In genomic region chr1:1550591-1551432, GRCh38 we compare ENCODE assay signal across 8 cellular contexts. TPM values are rescaled to one million over a fixed set of nuclear protein-coding genes. Genes with fewer than 3 reads are reported as not detected.
DNase-seq lines count a peak whose midpoint lies in the region; ATAC-seq, FAIRE-seq and TF ChIP-seq lines count a peak whose summit lies in the region.

No MANE protein-coding gene starts in this region.

- H3K36me3 ChIP-seq in GM12878 (ENCODE audit: control insufficient read depth in 2 of 2, insufficient read depth in 2 of 2, low read length in 1 of 2): no peaks in the 10 kb centered on the region; a peak in 1 of 4 replicates
- peaks cover 0 to 4% of the 10 kb centered on the region in 2 experiments; a peak in 2 of 5 replicates for H3K36me3 ChIP-seq in HepG2 (replicated peaks in 1 of 2; ENCODE audit: control insufficient read depth in 1 of 2, insufficient read depth in 2 of 2, low read length in 2 of 2)

- no peak overlapping the region for H2AFZ ChIP-seq in GM12878 (ENCODE audit: control insufficient read depth, low read depth, low read length)
- no peak overlapping the region for H2AFZ ChIP-seq in HepG2 (ENCODE audit: low read length)

- intact Hi-C loops in GM12878 (cut with micrococcal nuclease; ENCODE audit: unreplicated experiment): no loop called here
- intact Hi-C loops in HepG2 (cut with micrococcal nuclease; ENCODE audit: unreplicated experiment): no loop called here

- no peak for DNase-seq in AG04449 (ENCODE audit: low read depth, low spot score)
- peak; percentile 55 for DNase-seq in HuH-7 (ENCODE audit: low spot score)
- DNase-seq in GM12878 (ENCODE audit: low read depth, low spot score): no peak
- peak; percentile 32 for DNase-seq in HepG2 (ENCODE audit: low spot score)
- no peak for DNase-seq in stimulated activated CD4-positive, alpha-beta T cell treated with anti-CD3 and anti-CD28 coated beads, Interleukin-4, amount 100 ng/mL, for 4 hours
- no peak for DNase-seq in activated CD4-positive, CD25-positive, alpha-beta regulatory T cell treated with anti-CD3 and anti-CD28 coated beads, Interleukin-2, amount 50 U/mL, for 72 hours

- TF ChIP-seq POLR2A in GM12878 (IDR thresholded peaks at IDR 0.05; ENCODE audit: low read depth, low read length) (no peak), HepG2 (IDR thresholded peaks at IDR 0.05; ENCODE audit: insufficient read depth in 1 of 2, low read depth in 2 of 2, low read length in 2 of 2) (no peak)

- no peak overlapping the region for H3K4me2 ChIP-seq in GM12878 (ENCODE audit: control insufficient read depth, insufficient read depth)
- H3K4me2 ChIP-seq in HepG2 (ENCODE audit: low read depth, low read length): no peak overlapping the region

- TF ChIP-seq CTCF in AG04449 (IDR thresholded peaks at IDR 0.05; ENCODE audit: insufficient read depth, low read length, missing control alignments) (peak; percentile 38), GM12878 (IDR thresholded peaks at IDR 0.05 in 2 of 3, conservative IDR thresholded peaks at IDR 0.05 in 1 of 3; ENCODE audit: control insufficient read depth in 2 of 3, extremely low read depth in 1 of 3, insufficient read depth in 1 of 3, low read depth in 3 of 3, low read length in 3 of 3) (peak; percentile 0 to 31 (median 14); a peak in 1 of 6 replicates), HepG2 (CRISPR knock-in tag; IDR thresholded peaks at IDR 0.05) (peak; percentile 39)

- H3K79me2 ChIP-seq in GM12878 (ENCODE audit: control insufficient read depth, insufficient read depth, low read length): no peaks in the 10 kb centered on the region
- no peaks in the 10 kb centered on the region for H3K79me2 ChIP-seq in HepG2 (ENCODE audit: insufficient read depth, low read length)

- H4K20me1 ChIP-seq in GM12878 (ENCODE audit: control insufficient read depth, insufficient read depth) (no peaks in the 10 kb centered on the region), HepG2 (ENCODE audit: insufficient read depth, low read length) (no peaks in the 10 kb centered on the region)

- no peak overlapping the region for H3K27ac ChIP-seq in GM12878 (ENCODE audit: control insufficient read depth, insufficient read depth)
- no peak overlapping the region for H3K27ac ChIP-seq in HepG2 (ENCODE audit: extremely low read length, insufficient read depth, low read length)

- BruUV-seq in GM12878 (replicated peaks; lab: Mats Ljungman, UMichigan) (no TSS peak), HepG2 (replicated peaks; lab: Mats Ljungman, UMichigan) (no TSS peak)

- in situ Hi-C loops in GM12878 (cut with MboI) (no loop called here), HepG2 (cut with HindIII; ENCODE audit: extremely low pct_ligation_motif_present, low pct_unique_long_range_greater_than_20kb) (no loop called here)

- TF ChIP-seq EP300 in GM12878 (IDR thresholded peaks at IDR 0.05; ENCODE audit: borderline replicate concordance in 1 of 2, control insufficient read depth in 1 of 2, low read depth in 2 of 2, low read length in 2 of 2) (no peak), HepG2 (IDR thresholded peaks at IDR 0.05; ENCODE audit: low read depth in 2 of 2, low read length in 2 of 2) (no peak), HepG2 (CRISPR knock-in tag; IDR thresholded peaks at IDR 0.05; ENCODE audit: borderline replicate concordance) (no peak)

- H3K4me3 ChIP-seq in AG04449 (ENCODE audit: low read depth, low read length) (no peak overlapping the region), GM12878 (no peak overlapping the region), HepG2 (replicated peaks in 1 of 3; ENCODE audit: insufficient read depth in 1 of 3, low read depth in 2 of 3, low read length in 3 of 3) (no peak overlapping the region)

- TF ChIP-seq RAD21 in GM12878 (IDR thresholded peaks at IDR 0.05; ENCODE audit: insufficient read depth, low read depth, low read length) (no peak), HepG2 (CRISPR knock-in tag; IDR thresholded peaks at IDR 0.05) (no peak)

- H3K4me1 ChIP-seq in GM12878 (ENCODE audit: control insufficient read depth, insufficient read depth, low read length) (no peaks in the 10 kb centered on the region), HepG2 (ENCODE audit: insufficient read depth, low read length) (0 out of 2 replicates have a peak, but pooled peaks cover 5% of the 10 kb centered on the region)

- H3K9ac ChIP-seq in GM12878 (ENCODE audit: control insufficient read depth, insufficient read depth, low read length) (no peak overlapping the region), HepG2 (ENCODE audit: insufficient read depth, low read depth, low read length) (no peak overlapping the region)

- CTCF ChIA-PET in AG04449 (lab: Yijun Ruan, JAX) (interaction anchor here (1.0 to 1.5 kb wide), 2 partner anchors 9 to 12 kb away, joined by 4 to 6 read pairs; no protein-coding TSS in a partner anchor), GM12878 (lab: Yijun Ruan, JAX) (no interaction called here), HepG2 (lab: Yijun Ruan, JAX; ENCODE audit: low intra/inter-chr PET ratio, low total read pairs) (no interaction called here)

- RAD21 ChIA-PET in GM12878 (lab: Charles Lee; ENCODE audit: unreplicated experiment): no interaction called here

- SMC1A ChIA-PET in GM12878 (lab: Charles Lee; ENCODE audit: uncharacterized antibody, unreplicated experiment): no interaction called here

- POLR2A ChIA-PET in AG04449 (lab: Yijun Ruan, JAX): no interaction called here
- POLR2A ChIA-PET in GM12878 (lab: Charles Lee): interaction anchor here (0.5 kb wide), 1 partner anchor 19 kb away, joined by 3 read pairs; no protein-coding TSS in a partner anchor
- POLR2A ChIA-PET in HepG2 (lab: Yijun Ruan, JAX): no interaction called here

- ATAC-seq in GM12878 (peak; percentile 73), HepG2 (peak; percentile 78), GM19395 (IDR thresholded peaks at IDR 0.05; ENCODE audit: unreplicated experiment) (no peak), GM19463 (IDR thresholded peaks at IDR 0.05; ENCODE audit: unreplicated experiment) (no peak)

- no peaks in the 10 kb centered on the region for H3K9me3 ChIP-seq in GM12878 (replicated peaks; ENCODE audit: control insufficient read depth, insufficient read depth, low read length)
- no peaks in the 10 kb centered on the region for H3K9me3 ChIP-seq in HepG2 (ENCODE audit: low read length)

- 83% methylated on average over 15 of the region's 15 CpGs for WGBS in GM12878 (ENCODE audit: insufficient coverage, insufficient replicate concordance, low lambda C conversion rate, missing lambda C conversion rate)
- WGBS in HepG2 (ENCODE audit: low lambda C conversion rate): 85% methylated on average over 5 of the region's 15 CpGs

- no peak for FAIRE-seq in GM12878 (lab: Jason Lieb, UNC)
- peak; percentile 26 for FAIRE-seq in HepG2 (lab: Jason Lieb, UNC)

- H3K27me3 ChIP-seq in GM12878 (replicated peaks in 1 of 2; ENCODE audit: control insufficient read depth in 2 of 2, insufficient read depth in 2 of 2, low read length in 1 of 2) (no peaks in the 10 kb centered on the region), HepG2 (ENCODE audit: control insufficient read depth in 1 of 2, insufficient read depth in 2 of 2, low read length in 2 of 2) (no peaks in the 10 kb centered on the region)

RNA-seq across cellular contexts. Expression of gene TMEM240, which starts 10.4 kb away (rescaled TPM):
- total RNA-seq in GM12878 (2013; cell fraction: nucleolus; rRNA removed): not detected in 2 replicates
- total RNA-seq in GM12878 (2014; rRNA removed) (0.17 TPM in 1 of 2 replicates, not detected in the other), GM12878 (2014; rRNA removed; fragmentation: Illumina TruSeq; extraction: Trizol) (not detected in 2 replicates), GM12878 (2021) (0.49 TPM in 1 of 2 replicates, not detected in the other), HepG2 (2016; rRNA removed; fragmentation: Illumina TruSeq; extraction: Trizol) (not detected in 2 replicates)
- polyA plus RNA-seq in GM12878 (2011; ENCODE audit: low read depth): not detected
- polyA plus RNA-seq in GM12878 (2011; rRNA removed) (not detected in 2 replicates), GM12878 (2014; fragmentation: Illumina TruSeq; extraction: Trizol) (not detected in 2 replicates), GM12878 (2014; fragmentation: Nextera tagmentation; extraction: Ambion mirVana) (not detected), GM12878 (2014; rRNA removed) (0.32 TPM in 1 of 2 replicates, not detected in the other), GM12878 (2016; fragmentation: Nextera tagmentation; extraction: Ambion mirVana) (not detected), HepG2 (2011; rRNA removed) (0.17 and 0.21 TPM in 2 replicates)
- polyA plus RNA-seq in GM12878 (2011; cell fraction: cytosol; rRNA removed): not detected in 2 replicates
- polyA plus RNA-seq in GM12878 (2011; cell fraction: nucleus; rRNA removed): 0.27 and 0.57 TPM in 2 replicates
- 0.21 TPM in 1 of 2 replicates, not detected in the other for polyA plus RNA-seq in GM12878 (2012)
- polyA minus RNA-seq in GM12878 (2011; rRNA and poly(A)+ RNA removed): not detected in 2 replicates
- polyA minus RNA-seq in GM12878 (2011; cell fraction: cytosol; rRNA and poly(A)+ RNA removed): not detected in 2 replicates
- not detected in 2 replicates for polyA minus RNA-seq in GM12878 (2011; cell fraction: nucleus; rRNA and poly(A)+ RNA removed)
- not detected in 2 replicates for total RNA-seq in HepG2 (2016; cell fraction: cytosol; rRNA removed; fragmentation: Illumina TruSeq; extraction: Trizol; ENCODE audit: low read depth)
- not detected in 2 replicates for total RNA-seq in HepG2 (2016; cell fraction: insoluble cytoplasmic fraction; rRNA removed; fragmentation: Illumina TruSeq; extraction: Trizol)
- total RNA-seq in HepG2 (2016; cell fraction: membrane; rRNA removed; fragmentation: Illumina TruSeq; extraction: Trizol): not detected in 2 replicates
- not detected in 2 replicates for total RNA-seq in HepG2 (2016; cell fraction: nucleus; rRNA removed; fragmentation: Illumina TruSeq; extraction: Trizol)
- 0.17 TPM in 1 of 2 replicates, not detected in the other for polyA plus RNA-seq in HepG2 (2011; cell fraction: cytosol; rRNA removed)
- polyA plus RNA-seq in HepG2 (2011; cell fraction: nucleus; rRNA removed): 3.9 and 4.5 TPM in 2 replicates
- polyA plus RNA-seq in HepG2 (2012): 0.58 and 1.1 TPM in 2 replicates
- not detected in 2 replicates for polyA plus RNA-seq in HepG2 (2016; cell fraction: cytosol; fragmentation: Illumina TruSeq; extraction: Trizol; ENCODE audit: low read depth)
- 0.34 TPM in 1 of 2 replicates, not detected in the other for polyA plus RNA-seq in HepG2 (2016; cell fraction: insoluble cytoplasmic fraction; fragmentation: Illumina TruSeq; extraction: Trizol; ENCODE audit: low read depth)
- not detected in 2 replicates for polyA plus RNA-seq in HepG2 (2016; cell fraction: membrane; fragmentation: Illumina TruSeq; extraction: Trizol; ENCODE audit: low read depth)
- 0.90 TPM in 1 of 2 replicates, not detected in the other for polyA plus RNA-seq in HepG2 (2016; cell fraction: nucleus; fragmentation: Illumina TruSeq; extraction: Trizol; ENCODE audit: insufficient read depth, low read depth)
- polyA minus RNA-seq in HepG2 (2011; rRNA and poly(A)+ RNA removed; ENCODE audit: low replicate concordance): not detected in 2 replicates
- polyA minus RNA-seq in HepG2 (2011; cell fraction: cytosol; rRNA and poly(A)+ RNA removed): not detected in 2 replicates
- polyA minus RNA-seq in HepG2 (2011; cell fraction: nucleus; rRNA and poly(A)+ RNA removed): not detected in 2 replicates

RNA-seq across cellular contexts. Expression of gene SSU72, which starts 23.9 kb away (rescaled TPM):
- 51.4 and 55.8 TPM in 2 replicates for total RNA-seq in GM12878 (2013; cell fraction: nucleolus; rRNA removed)
- 61.6 and 67.8 TPM in 2 replicates for total RNA-seq in GM12878 (2014; rRNA removed)
- 38.1 and 42.5 TPM in 2 replicates for total RNA-seq in GM12878 (2014; rRNA removed; fragmentation: Illumina TruSeq; extraction: Trizol)
- total RNA-seq in GM12878 (2021): 92.6 and 97.4 TPM in 2 replicates
- 38.3 TPM for polyA plus RNA-seq in GM12878 (2011; ENCODE audit: low read depth)
- polyA plus RNA-seq in GM12878 (2011; rRNA removed): 46.7 and 53.3 TPM in 2 replicates
- polyA plus RNA-seq in GM12878 (2011; cell fraction: cytosol; rRNA removed): 59.7 and 66.8 TPM in 2 replicates
- 63.3 and 72.6 TPM in 2 replicates for polyA plus RNA-seq in GM12878 (2011; cell fraction: nucleus; rRNA removed)
- polyA plus RNA-seq in GM12878 (2012): 73.2 and 74.8 TPM in 2 replicates
- 66.7 and 84.0 TPM in 2 replicates for polyA plus RNA-seq in GM12878 (2014; fragmentation: Illumina TruSeq; extraction: Trizol)
- 10 to 100 TPM; 28.6 to 60.5 TPM for polyA plus RNA-seq in GM12878 (2014; fragmentation: Nextera tagmentation; extraction: Ambion mirVana)
- 110 and 117 TPM in 2 replicates for polyA plus RNA-seq in GM12878 (2014; rRNA removed)
- polyA plus RNA-seq in GM12878 (2016; fragmentation: Nextera tagmentation; extraction: Ambion mirVana): 100 to 1,000 TPM in 1 of 2 experiments, 10 to 100 TPM in 1; 67.5 to 172 TPM
- polyA minus RNA-seq in GM12878 (2011; rRNA and poly(A)+ RNA removed): 32.8 and 47.5 TPM in 2 replicates
- 24.9 and 28.1 TPM in 2 replicates for polyA minus RNA-seq in GM12878 (2011; cell fraction: cytosol; rRNA and poly(A)+ RNA removed)
- polyA minus RNA-seq in GM12878 (2011; cell fraction: nucleus; rRNA and poly(A)+ RNA removed): 19.0 and 37.2 TPM in 2 replicates
- 63.5 and 67.1 TPM in 2 replicates for total RNA-seq in HepG2 (2016; rRNA removed; fragmentation: Illumina TruSeq; extraction: Trizol)
- 174 and 181 TPM in 2 replicates for total RNA-seq in HepG2 (2016; cell fraction: cytosol; rRNA removed; fragmentation: Illumina TruSeq; extraction: Trizol; ENCODE audit: low read depth)
- total RNA-seq in HepG2 (2016; cell fraction: insoluble cytoplasmic fraction; rRNA removed; fragmentation: Illumina TruSeq; extraction: Trizol): 55.4 and 71.0 TPM in 2 replicates
- total RNA-seq in HepG2 (2016; cell fraction: membrane; rRNA removed; fragmentation: Illumina TruSeq; extraction: Trizol): 205 and 206 TPM in 2 replicates
- total RNA-seq in HepG2 (2016; cell fraction: nucleus; rRNA removed; fragmentation: Illumina TruSeq; extraction: Trizol): 33.8 and 37.5 TPM in 2 replicates
- 41.7 and 42.8 TPM in 2 replicates for polyA plus RNA-seq in HepG2 (2011; rRNA removed)
- polyA plus RNA-seq in HepG2 (2011; cell fraction: cytosol; rRNA removed): 46.2 and 47.3 TPM in 2 replicates
- polyA plus RNA-seq in HepG2 (2011; cell fraction: nucleus; rRNA removed): 54.5 and 58.4 TPM in 2 replicates
- polyA plus RNA-seq in HepG2 (2012): 78.4 and 81.7 TPM in 2 replicates
- polyA plus RNA-seq in HepG2 (2016; cell fraction: cytosol; fragmentation: Illumina TruSeq; extraction: Trizol; ENCODE audit: low read depth): 402 and 408 TPM in 2 replicates
- 95.7 and 105 TPM in 2 replicates for polyA plus RNA-seq in HepG2 (2016; cell fraction: insoluble cytoplasmic fraction; fragmentation: Illumina TruSeq; extraction: Trizol; ENCODE audit: low read depth)
- polyA plus RNA-seq in HepG2 (2016; cell fraction: membrane; fragmentation: Illumina TruSeq; extraction: Trizol; ENCODE audit: low read depth): 348 and 359 TPM in 2 replicates
- polyA plus RNA-seq in HepG2 (2016; cell fraction: nucleus; fragmentation: Illumina TruSeq; extraction: Trizol; ENCODE audit: insufficient read depth, low read depth): 88.7 and 92.0 TPM in 2 replicates
- 60.1 and 74.5 TPM in 2 replicates for polyA minus RNA-seq in HepG2 (2011; rRNA and poly(A)+ RNA removed; ENCODE audit: low replicate concordance)
- polyA minus RNA-seq in HepG2 (2011; cell fraction: cytosol; rRNA and poly(A)+ RNA removed): 44.8 and 47.0 TPM in 2 replicates
- 35.7 and 37.5 TPM in 2 replicates for polyA minus RNA-seq in HepG2 (2011; cell fraction: nucleus; rRNA and poly(A)+ RNA removed)

RNA-seq across cellular contexts. Expression of gene ATAD3A, which starts 38.9 kb away (rescaled TPM):
- total RNA-seq in GM12878 (2013; cell fraction: nucleolus; rRNA removed): 13.0 and 24.6 TPM in 2 replicates
- total RNA-seq in GM12878 (2014; rRNA removed): 56.1 and 58.6 TPM in 2 replicates
- total RNA-seq in GM12878 (2014; rRNA removed; fragmentation: Illumina TruSeq; extraction: Trizol): 16.9 and 24.6 TPM in 2 replicates
- total RNA-seq in GM12878 (2021): 66.8 and 76.4 TPM in 2 replicates
- 5.4 TPM for polyA plus RNA-seq in GM12878 (2011; ENCODE audit: low read depth)
- polyA plus RNA-seq in GM12878 (2011; rRNA removed): 6.6 and 16.2 TPM in 2 replicates
- polyA plus RNA-seq in GM12878 (2011; cell fraction: cytosol; rRNA removed): 24.6 and 42.6 TPM in 2 replicates
- polyA plus RNA-seq in GM12878 (2011; cell fraction: nucleus; rRNA removed): 41.2 and 70.4 TPM in 2 replicates
- polyA plus RNA-seq in GM12878 (2012): 20.3 and 26.6 TPM in 2 replicates
- polyA plus RNA-seq in GM12878 (2014; fragmentation: Illumina TruSeq; extraction: Trizol): 0.95 and 9.0 TPM in 2 replicates
- polyA plus RNA-seq in GM12878 (2014; fragmentation: Nextera tagmentation; extraction: Ambion mirVana): 1 to 10 TPM in 1 of 2 experiments, under 1 TPM in 1; 0.05 to 1.3 TPM
- polyA plus RNA-seq in GM12878 (2014; rRNA removed): 53.3 and 69.0 TPM in 2 replicates
- 10 to 100 TPM; 84.4 to 93.5 TPM for polyA plus RNA-seq in GM12878 (2016; fragmentation: Nextera tagmentation; extraction: Ambion mirVana)
- polyA minus RNA-seq in GM12878 (2011; rRNA and poly(A)+ RNA removed): 9.5 and 26.3 TPM in 2 replicates
- polyA minus RNA-seq in GM12878 (2011; cell fraction: cytosol; rRNA and poly(A)+ RNA removed): 17.2 and 17.7 TPM in 2 replicates
- 8.9 and 14.9 TPM in 2 replicates for polyA minus RNA-seq in GM12878 (2011; cell fraction: nucleus; rRNA and poly(A)+ RNA removed)
- total RNA-seq in HepG2 (2016; rRNA removed; fragmentation: Illumina TruSeq; extraction: Trizol): 33.4 and 49.0 TPM in 2 replicates
- total RNA-seq in HepG2 (2016; cell fraction: cytosol; rRNA removed; fragmentation: Illumina TruSeq; extraction: Trizol; ENCODE audit: low read depth): 18.2 and 18.9 TPM in 2 replicates
- total RNA-seq in HepG2 (2016; cell fraction: insoluble cytoplasmic fraction; rRNA removed; fragmentation: Illumina TruSeq; extraction: Trizol): 27.6 and 52.7 TPM in 2 replicates
- total RNA-seq in HepG2 (2016; cell fraction: membrane; rRNA removed; fragmentation: Illumina TruSeq; extraction: Trizol): 38.0 and 38.8 TPM in 2 replicates
- total RNA-seq in HepG2 (2016; cell fraction: nucleus; rRNA removed; fragmentation: Illumina TruSeq; extraction: Trizol): 30.1 and 34.5 TPM in 2 replicates
- 10.6 and 15.5 TPM in 2 replicates for polyA plus RNA-seq in HepG2 (2011; rRNA removed)
- polyA plus RNA-seq in HepG2 (2011; cell fraction: cytosol; rRNA removed): 11.1 and 18.2 TPM in 2 replicates
- 45.2 and 49.3 TPM in 2 replicates for polyA plus RNA-seq in HepG2 (2011; cell fraction: nucleus; rRNA removed)
- polyA plus RNA-seq in HepG2 (2012): 12.6 and 17.3 TPM in 2 replicates
- 19.2 and 20.9 TPM in 2 replicates for polyA plus RNA-seq in HepG2 (2016; cell fraction: cytosol; fragmentation: Illumina TruSeq; extraction: Trizol; ENCODE audit: low read depth)
- 33.0 and 40.7 TPM in 2 replicates for polyA plus RNA-seq in HepG2 (2016; cell fraction: insoluble cytoplasmic fraction; fragmentation: Illumina TruSeq; extraction: Trizol; ENCODE audit: low read depth)
- 30.9 and 31.4 TPM in 2 replicates for polyA plus RNA-seq in HepG2 (2016; cell fraction: membrane; fragmentation: Illumina TruSeq; extraction: Trizol; ENCODE audit: low read depth)
- polyA plus RNA-seq in HepG2 (2016; cell fraction: nucleus; fragmentation: Illumina TruSeq; extraction: Trizol; ENCODE audit: insufficient read depth, low read depth): 80.5 and 96.5 TPM in 2 replicates
- polyA minus RNA-seq in HepG2 (2011; rRNA and poly(A)+ RNA removed; ENCODE audit: low replicate concordance): 21.9 and 37.5 TPM in 2 replicates
- 11.0 and 16.1 TPM in 2 replicates for polyA minus RNA-seq in HepG2 (2011; cell fraction: cytosol; rRNA and poly(A)+ RNA removed)
- polyA minus RNA-seq in HepG2 (2011; cell fraction: nucleus; rRNA and poly(A)+ RNA removed): 8.6 and 10.7 TPM in 2 replicates

RNA-seq across cellular contexts. Expression of gene FNDC10, which starts 49.1 kb away (rescaled TPM):
- total RNA-seq in GM12878 (2013; cell fraction: nucleolus; rRNA removed): 0.46 and 0.59 TPM in 2 replicates
- 0.22 and 0.23 TPM in 2 replicates for total RNA-seq in GM12878 (2014; rRNA removed)
- 0.27 and 0.28 TPM in 2 replicates for total RNA-seq in GM12878 (2014; rRNA removed; fragmentation: Illumina TruSeq; extraction: Trizol)
- 1.0 and 1.3 TPM in 2 replicates for total RNA-seq in GM12878 (2021)
- polyA plus RNA-seq in GM12878 (2011; ENCODE audit: low read depth): 0.50 TPM
- not detected in 2 replicates for polyA plus RNA-seq in GM12878 (2011; rRNA removed)
- polyA plus RNA-seq in GM12878 (2011; cell fraction: cytosol; rRNA removed): 0.05 TPM in 1 of 2 replicates, not detected in the other
- polyA plus RNA-seq in GM12878 (2011; cell fraction: nucleus; rRNA removed): 0.09 TPM in 1 of 2 replicates, not detected in the other
- 1.0 and 1.2 TPM in 2 replicates for polyA plus RNA-seq in GM12878 (2012)
- 0.18 TPM in 1 of 2 replicates, not detected in the other for polyA plus RNA-seq in GM12878 (2014; fragmentation: Illumina TruSeq; extraction: Trizol)
- polyA plus RNA-seq in GM12878 (2014; fragmentation: Nextera tagmentation; extraction: Ambion mirVana): under 1 TPM in 1 of 2 experiments, not detected in 1; 0.05 TPM
- polyA plus RNA-seq in GM12878 (2014; rRNA removed): 0.79 and 1.1 TPM in 2 replicates
- polyA plus RNA-seq in GM12878 (2016; fragmentation: Nextera tagmentation; extraction: Ambion mirVana): not detected
- 0.10 TPM in 1 of 2 replicates, not detected in the other for polyA minus RNA-seq in GM12878 (2011; rRNA and poly(A)+ RNA removed)
- not detected in 2 replicates for polyA minus RNA-seq in GM12878 (2011; cell fraction: cytosol; rRNA and poly(A)+ RNA removed)
- not detected in 2 replicates for polyA minus RNA-seq in GM12878 (2011; cell fraction: nucleus; rRNA and poly(A)+ RNA removed)
- total RNA-seq in HepG2 (2016; rRNA removed; fragmentation: Illumina TruSeq; extraction: Trizol): 2.0 and 2.5 TPM in 2 replicates
- total RNA-seq in HepG2 (2016; cell fraction: cytosol; rRNA removed; fragmentation: Illumina TruSeq; extraction: Trizol; ENCODE audit: low read depth): 6.6 and 6.8 TPM in 2 replicates
- total RNA-seq in HepG2 (2016; cell fraction: insoluble cytoplasmic fraction; rRNA removed; fragmentation: Illumina TruSeq; extraction: Trizol): 2.4 and 2.8 TPM in 2 replicates
- total RNA-seq in HepG2 (2016; cell fraction: membrane; rRNA removed; fragmentation: Illumina TruSeq; extraction: Trizol): 10.4 and 11.3 TPM in 2 replicates
- 1.1 and 1.3 TPM in 2 replicates for total RNA-seq in HepG2 (2016; cell fraction: nucleus; rRNA removed; fragmentation: Illumina TruSeq; extraction: Trizol)
- polyA plus RNA-seq in HepG2 (2011; rRNA removed): 2.2 and 3.1 TPM in 2 replicates
- 2.6 and 5.4 TPM in 2 replicates for polyA plus RNA-seq in HepG2 (2011; cell fraction: cytosol; rRNA removed)
- polyA plus RNA-seq in HepG2 (2011; cell fraction: nucleus; rRNA removed): 3.9 and 4.3 TPM in 2 replicates
- polyA plus RNA-seq in HepG2 (2012): 4.0 and 4.3 TPM in 2 replicates
- 20.0 and 21.4 TPM in 2 replicates for polyA plus RNA-seq in HepG2 (2016; cell fraction: cytosol; fragmentation: Illumina TruSeq; extraction: Trizol; ENCODE audit: low read depth)
- polyA plus RNA-seq in HepG2 (2016; cell fraction: insoluble cytoplasmic fraction; fragmentation: Illumina TruSeq; extraction: Trizol; ENCODE audit: low read depth): 5.1 and 6.0 TPM in 2 replicates
- polyA plus RNA-seq in HepG2 (2016; cell fraction: membrane; fragmentation: Illumina TruSeq; extraction: Trizol; ENCODE audit: low read depth): 21.7 and 28.5 TPM in 2 replicates
- 4.3 and 4.8 TPM in 2 replicates for polyA plus RNA-seq in HepG2 (2016; cell fraction: nucleus; fragmentation: Illumina TruSeq; extraction: Trizol; ENCODE audit: insufficient read depth, low read depth)
- 4.9 TPM in 1 of 2 replicates, not detected in the other for polyA minus RNA-seq in HepG2 (2011; rRNA and poly(A)+ RNA removed; ENCODE audit: low replicate concordance)
- 4.0 and 4.4 TPM in 2 replicates for polyA minus RNA-seq in HepG2 (2011; cell fraction: cytosol; rRNA and poly(A)+ RNA removed)
- polyA minus RNA-seq in HepG2 (2011; cell fraction: nucleus; rRNA and poly(A)+ RNA removed): 0.64 and 1.1 TPM in 2 replicates

Comparison
In these comparisons a context has a peak if more than half of its experiments do, and no peak if none do; other contexts are left out.
1. DNase-seq: peak in HuH-7 (single experiment) and HepG2 (single experiment); none in AG04449 (single experiment), GM12878 (single experiment), stimulated activated CD4-positive, alpha-beta T cell treated with anti-CD3 and anti-CD28 coated beads, Interleukin-4, amount 100 ng/mL, for 4 hours (0 of 2) and activated CD4-positive, CD25-positive, alpha-beta regulatory T cell treated with anti-CD3 and anti-CD28 coated beads, Interleukin-2, amount 50 U/mL, for 72 hours (single experiment).
2. ATAC-seq: peak in GM12878 (single experiment) and HepG2 (single experiment); none in GM19395 (single experiment) and GM19463 (single experiment).
3. Peak in every context shown above with its lines, with median percentiles within 50 percentile points of each other: CTCF ChIP-seq.